ENCODE assay signal across 13 cellular contexts in genomic region chr17:40225151-40225550, GRCh38. TPM values are rescaled to one million over a fixed set of nuclear protein-coding genes. Genes with fewer than 3 reads are reported as not detected.
DNase-seq lines count a peak whose midpoint lies in the region; TF ChIP-seq lines count a peak whose summit lies in the region.
"Had no signal": no experiment of that assay in that cellular context is flagged by ENCODE, and none has a peak within 500 bp of the region (broad histone marks: within the 10 kb centered on the region; RNA-seq: fewer than 3 reads in every experiment).

No MANE protein-coding gene starts in this region.

- peak overlapping the region; percentile 49 for H3K4me2 ChIP-seq in Loucy (ENCODE audit: low read depth, low read length, poor library complexity, severe bottlenecking)
- H3K4me2 ChIP-seq: smooth muscle cell had no signal

- no peak for TF ChIP-seq EP300 in sigmoid colon (IDR thresholded peaks at IDR 0.05)

- no peaks in the 10 kb centered on the region for H3F3A ChIP-seq in Loucy (ENCODE audit: low read depth)

- H3K9me3 ChIP-seq in Loucy (ENCODE audit: insufficient read depth, low read depth, low read length) (no peaks in the 10 kb centered on the region), esophagus squamous epithelium (no peaks in the 10 kb centered on the region), sigmoid colon (no peaks in the 10 kb centered on the region)

- in situ Hi-C loops in KBM-7 (cut with MboI; ENCODE audit: low pct_unique_long_range_greater_than_20kb, low sequenced_read_pairs), result no loop called here

- 9 to 29% methylated on average over 1 of the region's 1 CpG for WGBS in esophagus squamous epithelium, 2 donors
- 62 to 78% methylated on average over 1 of the region's 1 CpG for WGBS in sigmoid colon, 2 donors

- H3K27ac ChIP-seq in ACC112 (ENCODE audit: low read depth, low read length) (peak overlapping the region; percentile 66), esophagus squamous epithelium (peak overlapping the region; percentile 75 to 90 (median 83)), sigmoid colon (peak overlapping the region; percentile 30 to 48 (median 41))
- H3K27ac ChIP-seq: brain microvascular endothelial cell had no signal

- DNase-seq in esophagus squamous epithelium (lab: John Stamatoyannopoulos, UW) (no peak), sigmoid colon (no peak), NCI-H1105 (lab: John Stamatoyannopoulos, UW) (no peak), NCI-H2171 (lab: John Stamatoyannopoulos, UW) (no peak), KBM-7 (no peak), NCI-H82 (lab: John Stamatoyannopoulos, UW) (no peak)
- DNase-seq: activated CD4-positive, alpha-beta T cell treated with anti-CD3 and anti-CD28 coated beads for 1 hour; brain microvascular endothelial cell; NCI-H1930; SHP77 had no signal

- peaks cover 5% of the 10 kb centered on the region for H4K20me1 ChIP-seq in Loucy (ENCODE audit: insufficient read depth, low read length, poor library complexity, severe bottlenecking)

- H3K79me2 ChIP-seq in ACC112 (ENCODE audit: control insufficient read depth, insufficient read depth, low read length, unreplicated experiment) (peaks cover 61% of the 10 kb centered on the region), Loucy (ENCODE audit: insufficient read depth, low read length) (peaks cover 72% of the 10 kb centered on the region)

- TF ChIP-seq CTCF in Loucy (conservative IDR thresholded peaks at IDR 0.05; ENCODE audit: low read length) (no peak), esophagus squamous epithelium (IDR thresholded peaks at IDR 0.05) (no peak), sigmoid colon (IDR thresholded peaks at IDR 0.05) (no peak)

- intact Hi-C loops in esophagus squamous epithelium (cut with DNase I) (no loop called here), sigmoid colon (cut with DNase I) (no loop called here)

- H3K36me3 ChIP-seq in ACC112 (ENCODE audit: insufficient read depth, low read length), result no peaks in the 10 kb centered on the region; the same call in 1 of the 2 replicates
- H3K36me3 ChIP-seq in Loucy (ENCODE audit: insufficient read depth, low read length), result no peaks in the 10 kb centered on the region
- H3K36me3 ChIP-seq in esophagus squamous epithelium, result peaks cover 0 to 28% (median 0%) of the 10 kb centered on the region in 3 donors
- H3K36me3 ChIP-seq in sigmoid colon, result peaks cover 0 to 19% (median 5%) of the 10 kb centered on the region in 4 donors
- H3K36me3 ChIP-seq: brain microvascular endothelial cell had no signal

- H2AFZ ChIP-seq in ACC112 (ENCODE audit: low read length, unreplicated experiment), result no peak overlapping the region
- no peak overlapping the region for H2AFZ ChIP-seq in Loucy (ENCODE audit: low read length)

- H3K27me3 ChIP-seq in ACC112 (ENCODE audit: insufficient read depth, low read length), result no peaks in the 10 kb centered on the region
- H3K27me3 ChIP-seq in Loucy (ENCODE audit: insufficient read depth, low read length, poor library complexity, severe bottlenecking), result no peaks in the 10 kb centered on the region
- H3K27me3 ChIP-seq in esophagus squamous epithelium, result no peaks in the 10 kb centered on the region
- no peaks in the 10 kb centered on the region for H3K27me3 ChIP-seq in sigmoid colon
- H3K27me3 ChIP-seq: brain microvascular endothelial cell had no signal

- H3K4me3 ChIP-seq in ACC112 (ENCODE audit: low read depth, low read length) (peak overlapping the region; percentile 63; the same call in 1 of the 2 replicates), Loucy (ENCODE audit: low read length, poor library complexity, severe bottlenecking) (peak overlapping the region; percentile 11), esophagus squamous epithelium (no peak overlapping the region), sigmoid colon (no peak overlapping the region)
- H3K4me3 ChIP-seq: smooth muscle cell had no signal

- peak overlapping the region; percentile 40 for H3K9ac ChIP-seq in Loucy (ENCODE audit: low read depth, low read length, poor library complexity, severe bottlenecking)

- TF ChIP-seq POLR2A in esophagus squamous epithelium (IDR thresholded peaks at IDR 0.05) (no peak), sigmoid colon (IDR thresholded peaks at IDR 0.05) (no peak)

- H3K9me2 ChIP-seq in Loucy (replicated peaks; ENCODE audit: low read depth, low read length), result no peaks in the 10 kb centered on the region

- H3K4me1 ChIP-seq in ACC112 (ENCODE audit: control insufficient read depth, insufficient read depth, low read length, unreplicated experiment) (peaks cover 27% of the 10 kb centered on the region), Loucy (ENCODE audit: insufficient read depth, low read length, poor library complexity, severe bottlenecking) (peaks cover 22% of the 10 kb centered on the region), esophagus squamous epithelium (peaks cover 25 to 65% (median 33%) of the 10 kb centered on the region in 3 donors), sigmoid colon (peaks cover 0 to 31% (median 27%) of the 10 kb centered on the region in 4 donors)

RNA-seq across cellular contexts. Expression of gene WIPF2, which starts 6.0 kb away (rescaled TPM):
- 10 to 100 TPM in 3 of 4 donors, 1 to 10 TPM in 1; 9.8 to 13.8 (median 11.2) TPM for total RNA-seq in esophagus squamous epithelium
- total RNA-seq in sigmoid colon, result 10 to 100 TPM in 1 of 4 donors, 1 to 10 TPM in 3; 6.7 to 10.2 (median 8.7) TPM
- 10 to 100 TPM; 11.4 to 20.3 (median 18.0) TPM for polyA plus RNA-seq in sigmoid colon

RNA-seq across cellular contexts. Expression of gene RAPGEFL1, which starts 47.9 kb away (rescaled TPM):
- total RNA-seq in esophagus squamous epithelium, result 100 to 1,000 TPM in 3 of 4 donors, 10 to 100 TPM in 1; 70.1 to 182 (median 144) TPM
- total RNA-seq in sigmoid colon, result 1 to 10 TPM in 3 of 4 donors, under 1 TPM in 1; 0.99 to 4.3 (median 2.6) TPM
- polyA plus RNA-seq in sigmoid colon, result 10 to 100 TPM; 48.0 to 85.0 (median 66.8) TPM

Comparison
In these comparisons a context has a peak if more than half of its experiments do, and no peak if none do; other contexts are left out.
1. H3K4me3 ChIP-seq: peak in ACC112 (single experiment) and Loucy (single experiment); none in esophagus squamous epithelium (0 of 4) and sigmoid colon (0 of 4).
2. RNA of gene RAPGEFL1, which starts 47.9 kb away (total RNA-seq): 70.1 to 182 TPM in esophagus squamous epithelium; 0.99 to 4.3 TPM in sigmoid colon; every median in the first group is over 10 times any median in the second.
3. Peak in every context shown above with its lines, with median percentiles within 50 percentile points of each other: H3K27ac ChIP-seq.